In the genomic region with DNA sequence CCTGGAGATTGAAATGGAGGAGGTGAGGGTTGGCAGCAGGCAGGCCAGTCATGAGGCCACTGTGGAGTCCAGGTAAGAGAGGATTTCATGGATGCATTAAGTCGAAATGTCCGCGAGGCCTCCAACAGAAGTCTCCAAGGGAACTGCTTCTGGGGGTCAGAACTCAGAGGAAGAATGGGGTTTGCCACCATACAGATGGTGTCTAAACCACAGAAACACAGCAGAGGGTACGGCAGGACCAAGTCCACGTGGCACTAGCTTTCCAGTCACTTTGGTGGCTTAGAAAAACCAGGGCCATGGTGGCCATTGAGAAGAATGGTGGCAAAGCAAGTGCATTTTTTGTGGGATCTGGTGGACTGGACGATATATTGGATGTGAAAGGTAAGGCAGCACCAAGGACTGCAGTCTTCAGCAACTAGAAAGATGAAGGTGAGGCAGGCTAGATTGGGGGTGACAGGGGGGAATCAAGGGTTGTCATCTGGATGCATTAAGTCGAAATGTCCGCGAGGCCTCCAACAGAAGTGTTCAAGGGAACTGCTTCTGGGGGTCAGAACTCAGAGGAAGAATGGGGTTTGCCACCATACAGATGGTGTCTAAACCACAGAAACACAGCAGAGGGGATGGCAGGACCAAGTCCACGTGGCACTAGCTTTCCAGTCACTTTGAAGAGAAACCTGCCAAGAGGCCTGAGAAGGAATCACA, we compare ENCODE assay signal across 23 cellular contexts.
"Had no signal": no experiment of that assay in that cellular context is flagged by ENCODE, and none has a peak within 500 bp of the region (broad histone marks: within the 10 kb centered on the region; RNA-seq: fewer than 3 reads in every experiment).

No MANE protein-coding gene starts in this region.

- H3K9me3 ChIP-seq: adrenal gland, breast epithelium, neutrophil, pancreas, right lobe of liver, upper lobe of right lung had no signal

- H3K27ac ChIP-seq: adrenal gland, breast epithelium, neutrophil, pancreas, right lobe of liver, upper lobe of right lung had no signal

- H3K9me3 Mint-ChIP-seq: activated B cell treated with CpG ODN at 0.5 μM for 24 hours; activated CD4-positive, alpha-beta memory T cell treated with anti-CD3 and anti-CD28 coated beads for 36 hours; activated naive CD4-positive, alpha-beta T cell treated with anti-CD3 and anti-CD28 coated beads, Interleukin-2, amount 50 U/mL, for 72 hours; mesothelial cell of epicardium; stimulated activated naive B cell treated with anti-CD40 and anti-IgM and Interleukin-4, amounts not matched to agents 10 μg/mL and 1 μg/mL and 100 μg/mL, for 72 hours had no signal

- FAIRE-seq: astrocyte, pancreas had no signal

- H3K27ac Mint-ChIP-seq: activated B cell treated with CpG ODN at 0.5 μM for 24 hours; activated CD4-positive, alpha-beta memory T cell treated with anti-CD3 and anti-CD28 coated beads for 36 hours; mesothelial cell of epicardium; stimulated activated naive B cell treated with anti-CD40 and anti-IgM and Interleukin-4, amounts not matched to agents 10 μg/mL and 1 μg/mL and 100 μg/mL, for 72 hours had no signal

- H3K36me3 Mint-ChIP-seq: activated CD4-positive, alpha-beta memory T cell treated with anti-CD3 and anti-CD28 coated beads for 36 hours; activated naive CD4-positive, alpha-beta T cell treated with anti-CD3 and anti-CD28 coated beads, Interleukin-2, amount 50 U/mL, for 72 hours; mesothelial cell of epicardium; stimulated activated naive B cell treated with anti-CD40 and anti-IgM and Interleukin-4, amounts not matched to agents 10 μg/mL and 1 μg/mL and 100 μg/mL, for 72 hours had no signal

- DNase-seq: activated B cell treated with CpG ODN at 0.5 μM for 24 hours; activated CD4-positive, alpha-beta memory T cell treated with anti-CD3 and anti-CD28 coated beads for 36 hours; activated CD4-positive, alpha-beta T cell treated with anti-CD3 and anti-CD28 coated beads for 4 hours; activated gamma-delta T cell treated with Interleukin-2 at 50 U/mL for 16 hours; activated T-cell treated with anti-CD3 and anti-CD28 coated beads, Interleukin-2, amount 50 U/mL, for 48 hours; cerebellar nuclear complex; cortex of kidney; effector CD8-positive, alpha-beta T cell; hippocampal formation; pancreas; right lobe of liver; stimulated activated CD4-positive, alpha-beta T cell treated with anti-CD3 and anti-CD28 coated beads, Interleukin-4, amount 100 ng/mL, for 24 hours; stimulated activated naive B cell treated with anti-CD40 and anti-IgM and Interleukin-4, amounts not matched to agents 10 μg/mL and 1 μg/mL and 100 μg/mL, for 72 hours; upper lobe of right lung had no signal

- H3K4me2 ChIP-seq: smooth muscle cell had no signal

- H3K4me3 ChIP-seq: adrenal gland, breast epithelium, lung, pancreas, right lobe of liver, smooth muscle cell, upper lobe of right lung had no signal

- H3K4me3 Mint-ChIP-seq: activated B cell treated with CpG ODN at 0.5 μM for 24 hours; activated CD4-positive, alpha-beta memory T cell treated with anti-CD3 and anti-CD28 coated beads for 36 hours; mesothelial cell of epicardium had no signal

- H3K27me3 ChIP-seq: adrenal gland, breast epithelium, right lobe of liver had no signal

- H3K36me3 ChIP-seq: adrenal gland, breast epithelium, neutrophil, pancreas, right lobe of liver, upper lobe of right lung had no signal

- H3K4me1 Mint-ChIP-seq: activated B cell treated with CpG ODN at 0.5 μM for 24 hours had no signal

- H3K4me1 ChIP-seq: adrenal gland, right lobe of liver, upper lobe of right lung had no signal

- ATAC-seq: activated naive CD4-positive, alpha-beta T cell treated with anti-CD3 and anti-CD28 coated beads, Interleukin-2, amount 50 U/mL, for 72 hours; left lobe of liver; pancreas; right lobe of liver; stimulated activated naive B cell treated with anti-CD40 and anti-IgM and Interleukin-4, amounts not matched to agents 10 μg/mL and 1 μg/mL and 100 μg/mL, for 72 hours; upper lobe of right lung had no signal
